ENCODE assay signal across 9 cellular contexts in genomic region chr20:19754201-19754600, GRCh38. TPM values are rescaled to one million over a fixed set of nuclear protein-coding genes. Genes with fewer than 3 reads are reported as not detected.
DNase-seq lines count a peak whose midpoint lies in the region; TF ChIP-seq lines count a peak whose summit lies in the region.
"Not testable (repeated sequence)": the region's sequence is repeated elsewhere in the genome, so short reads cannot be mapped to it uniquely, and the experiment has no call there.
"Had no signal": no experiment of that assay in that cellular context is flagged by ENCODE, and none has a peak within 500 bp of the region (broad histone marks: within the 10 kb centered on the region; RNA-seq: fewer than 3 reads in every experiment).

No MANE protein-coding gene starts in this region.

- H3K27ac ChIP-seq in coronary artery, right atrium auricular region, vagina: not testable (repeated sequence)

- not testable (repeated sequence) for H3K36me3 ChIP-seq in Caco-2 (ENCODE audit: control insufficient read depth, insufficient read depth, low read length); right atrium auricular region; vagina

- not testable (repeated sequence) for H3K27ac Mint-ChIP-seq in Caco-2 (ENCODE audit: unreplicated experiment); neural crest cell (ENCODE audit: unreplicated experiment)
- peak overlapping the region; percentile 33 for H3K27ac Mint-ChIP-seq in dendritic cell treated with granulocyte-macrophage colony-stimulating factor and Interleukin-4, amounts not matched to agents 40 ng/mL and 50 ng/mL, for 4 days
- H3K27ac Mint-ChIP-seq in type B pancreatic cell = peak overlapping the region; percentile 94

- H3K4me1 Mint-ChIP-seq in Caco-2 (ENCODE audit: low read depth, unreplicated experiment) (peaks cover 48% of the 10 kb centered on the region), neural crest cell (peaks cover 12% of the 10 kb centered on the region), type B pancreatic cell (ENCODE audit: unreplicated experiment) (peaks cover 40% of the 10 kb centered on the region)
- H3K4me1 Mint-ChIP-seq in dendritic cell treated with granulocyte-macrophage colony-stimulating factor and Interleukin-4, amounts not matched to agents 40 ng/mL and 50 ng/mL, for 4 days (ENCODE audit: low read depth) = peaks cover 64% of the 10 kb centered on the region

- not testable (repeated sequence) for TF ChIP-seq CTCF in Caco-2 (IDR thresholded peaks at IDR 0.05; ENCODE audit: insufficient read depth in 1 of 2, low read depth in 1 of 2, low read length in 1 of 2, severe bottlenecking in 1 of 2, unreplicated experiment in 1 of 2); coronary artery (IDR thresholded peaks at IDR 0.05); right atrium auricular region (IDR thresholded peaks at IDR 0.05); neural crest cell (conservative IDR thresholded peaks at IDR 0.05); type B pancreatic cell (conservative IDR thresholded peaks at IDR 0.05); vagina (IDR thresholded peaks at IDR 0.05)

- DNase-seq in Caco-2; neural crest cell (ENCODE audit: low read depth, low spot score); type B pancreatic cell (ENCODE audit: extremely low spot score, unreplicated experiment): not testable (repeated sequence)
- DNase-seq in coronary artery (ENCODE audit: low spot score) (peak; percentile 22), ecto neural progenitor cell (ENCODE audit: low spot score) (peak; percentile 6), right atrium auricular region (ENCODE audit: low spot score) (peak; percentile 18), vagina (ENCODE audit: extremely low spot score in 2 of 2) (peak; percentile 11 to 14)

- BruUV-seq in Caco-2 (replicated peaks; lab: Mats Ljungman, UMichigan) = not testable (repeated sequence)

- POLR2A ChIA-PET in Caco-2 (lab: Charles Lee) = not testable (repeated sequence)

- TF ChIP-seq POLR2A in vagina (IDR thresholded peaks at IDR 0.05) = not testable (repeated sequence)

- H3K4me1 ChIP-seq in Caco-2 (peaks cover 20% of the 10 kb centered on the region), right atrium auricular region (peaks cover 0 to 12% of the 10 kb centered on the region in 2 donors), vagina (peaks cover 35% of the 10 kb centered on the region)

- H3K4me3 Mint-ChIP-seq in Caco-2 (ENCODE audit: unreplicated experiment) = peak overlapping the region; percentile 60
- not testable (repeated sequence) for H3K4me3 Mint-ChIP-seq in dendritic cell treated with granulocyte-macrophage colony-stimulating factor and Interleukin-4, amounts not matched to agents 40 ng/mL and 50 ng/mL, for 4 days
- H3K4me3 Mint-ChIP-seq in neural crest cell = peak overlapping the region; percentile 54
- H3K4me3 Mint-ChIP-seq in type B pancreatic cell = peak overlapping the region; percentile 80

- H3K27me3 ChIP-seq in Caco-2 (replicated peaks; ENCODE audit: control insufficient read depth, insufficient read depth, low read length); right atrium auricular region; vagina: not testable (repeated sequence)

- CTCF ChIA-PET in Caco-2 (lab: Charles Lee) = not testable (repeated sequence)

- intact Hi-C loops in Caco-2 (cut with micrococcal nuclease; ENCODE audit: unreplicated experiment); dendritic cell treated with granulocyte-macrophage colony-stimulating factor and Interleukin-4, amounts not matched to agents 40 ng/mL and 50 ng/mL, for 4 days (cut with micrococcal nuclease); vagina (cut with DNase I): not testable (repeated sequence)

- H3K36me3 Mint-ChIP-seq in Caco-2 (ENCODE audit: insufficient read depth, unreplicated experiment) = peaks cover 13% of the 10 kb centered on the region
- peaks cover 17% of the 10 kb centered on the region for H3K36me3 Mint-ChIP-seq in dendritic cell treated with granulocyte-macrophage colony-stimulating factor and Interleukin-4, amounts not matched to agents 40 ng/mL and 50 ng/mL, for 4 days (ENCODE audit: low read depth)
- H3K36me3 Mint-ChIP-seq in neural crest cell (ENCODE audit: low read depth); type B pancreatic cell: not testable (repeated sequence)

- H3K4me3 ChIP-seq in Caco-2 (ENCODE audit: low read depth, low read length); coronary artery; right atrium auricular region; vagina: not testable (repeated sequence)

- H3K27me3 Mint-ChIP-seq in Caco-2 (ENCODE audit: insufficient read depth, unreplicated experiment); dendritic cell treated with granulocyte-macrophage colony-stimulating factor and Interleukin-4, amounts not matched to agents 40 ng/mL and 50 ng/mL, for 4 days; neural crest cell (ENCODE audit: low read depth); type B pancreatic cell: not testable (repeated sequence)

- H3K9me3 ChIP-seq in Caco-2, right atrium auricular region, vagina: not testable (repeated sequence)

- not testable (repeated sequence) for H3K9me3 Mint-ChIP-seq in Caco-2 (ENCODE audit: unreplicated experiment); dendritic cell treated with granulocyte-macrophage colony-stimulating factor and Interleukin-4, amounts not matched to agents 40 ng/mL and 50 ng/mL, for 4 days; neural crest cell; type B pancreatic cell

RNA-seq across cellular contexts. Expression of gene RIN2, which starts 3.9 kb away (rescaled TPM):
- 35.2 and 36.7 TPM in 2 replicates for total RNA-seq in Caco-2 (2022)
- 10 to 100 TPM; 33.1 to 56.6 TPM for total RNA-seq in right atrium auricular region
- total RNA-seq in neural crest cell = 19.9 and 22.1 TPM in 2 replicates
- total RNA-seq in type B pancreatic cell (ENCODE audit: low replicate concordance) = 44.8 and 46.8 TPM in 2 replicates
- total RNA-seq in vagina = 86.9 TPM
- total RNA-seq: CD8-positive, alpha-beta T cell had no signal
